24 cellular contexts compared by ENCODE assay signal in the genomic region with DNA sequence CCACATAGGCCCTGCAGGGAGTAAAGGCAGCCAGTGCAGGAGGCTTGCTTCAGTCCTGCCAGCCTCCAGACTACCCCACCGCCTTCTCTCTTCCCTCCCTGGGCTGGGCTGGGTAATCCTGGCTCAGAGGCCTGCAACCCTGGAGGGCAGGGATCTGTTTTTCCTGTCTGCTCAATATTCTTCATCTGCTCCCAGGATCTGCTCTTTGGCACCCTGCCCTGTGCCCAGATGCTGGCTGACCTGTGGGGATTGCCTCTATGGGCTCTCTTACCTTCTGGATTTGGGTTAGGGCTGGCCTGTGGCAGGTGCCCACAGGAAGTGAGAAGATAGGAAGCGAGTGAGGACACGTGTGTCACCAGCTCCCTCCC. TPM values are rescaled to one million over a fixed set of nuclear protein-coding genes. Genes with fewer than 3 reads are reported as not detected.
DNase-seq lines count a peak whose midpoint lies in the region; ATAC-seq and TF ChIP-seq lines count a peak whose summit lies in the region.
"Had no signal": no experiment of that assay in that cellular context is flagged by ENCODE, and none has a peak within 500 bp of the region (broad histone marks: within the 10 kb centered on the region; RNA-seq: fewer than 3 reads in every experiment).

No MANE protein-coding gene starts in this region.

- H3K4me3 ChIP-seq in Caco-2 (ENCODE audit: low read depth, low read length) (no peak overlapping the region), esophagus muscularis mucosa (no peak overlapping the region), gastrocnemius medialis (no peak overlapping the region)
- H3K4me3 ChIP-seq: cardiac muscle cell, SK-N-MC, transverse colon had no signal

- no peaks in the 10 kb centered on the region for H3K9me3 ChIP-seq in Caco-2
- no peaks in the 10 kb centered on the region for H3K9me3 ChIP-seq in esophagus muscularis mucosa
- H3K9me3 ChIP-seq in gastrocnemius medialis = no peaks in the 10 kb centered on the region
- H3K9me3 ChIP-seq: transverse colon had no signal

- H3K4me1 Mint-ChIP-seq in Caco-2 (ENCODE audit: low read depth, unreplicated experiment) (peaks cover 29% of the 10 kb centered on the region), mesothelial cell of epicardium (peaks cover 9% of the 10 kb centered on the region)

- H3K4me3 Mint-ChIP-seq in Caco-2 (ENCODE audit: unreplicated experiment) (no peak overlapping the region), mesothelial cell of epicardium (no peak overlapping the region)
- H3K4me3 Mint-ChIP-seq: activated naive CD8-positive, alpha-beta T cell treated with anti-CD3 and anti-CD28 coated beads, Interleukin-2, amount 10 ng/mL, durations not matched to agents 7 days and 5 days; activated T-cell treated with anti-CD3 and anti-CD28 coated beads, Interleukin-2, amount 50 U/mL, for 72 hours; CD4-positive, alpha-beta T cell; nephron had no signal

- no peaks in the 10 kb centered on the region for H3K9me3 Mint-ChIP-seq in Caco-2 (ENCODE audit: unreplicated experiment)
- H3K9me3 Mint-ChIP-seq in mesothelial cell of epicardium = no peaks in the 10 kb centered on the region
- H3K9me3 Mint-ChIP-seq: activated naive CD8-positive, alpha-beta T cell treated with anti-CD3 and anti-CD28 coated beads, Interleukin-2, amount 10 ng/mL, durations not matched to agents 7 days and 5 days; activated T-cell treated with anti-CD3 and anti-CD28 coated beads, Interleukin-2, amount 50 U/mL, for 72 hours; CD4-positive, alpha-beta T cell; nephron had no signal

- TF ChIP-seq POLR2A in esophagus muscularis mucosa (IDR thresholded peaks at IDR 0.05; ENCODE audit: low read depth) = no peak
- no peak for TF ChIP-seq POLR2A in gastrocnemius medialis (IDR thresholded peaks at IDR 0.05)

- no peaks in the 10 kb centered on the region for H3K27me3 ChIP-seq in Caco-2 (replicated peaks; ENCODE audit: control insufficient read depth, insufficient read depth, low read length)
- H3K27me3 ChIP-seq in esophagus muscularis mucosa = no peaks in the 10 kb centered on the region
- no peaks in the 10 kb centered on the region for H3K27me3 ChIP-seq in gastrocnemius medialis
- H3K27me3 ChIP-seq: cardiac muscle cell, transverse colon had no signal

- DNase-seq in Caco-2 = no peak
- peak; percentile 28 for DNase-seq in NCI-H524 treated with DMSO at 0.1 percent for 48 hours (lab: John Stamatoyannopoulos, UW)
- DNase-seq in esophagus muscularis mucosa (ENCODE audit: extremely low spot score) = no peak
- DNase-seq in gastrocnemius medialis = no peak
- DNase-seq in mesothelial cell of epicardium (ENCODE audit: low spot score in 2 of 2, unreplicated experiment in 2 of 2) = no peak
- no peak for DNase-seq in NCI-H187 (lab: John Stamatoyannopoulos, UW)
- DNase-seq in NCI-H2081 treated with DMSO at 0.1 percent for 48 hours (lab: John Stamatoyannopoulos, UW) = no peak
- DNase-seq: activated CD4-positive, CD25-positive, alpha-beta regulatory T cell treated with anti-CD3 and anti-CD28 coated beads, Interleukin-2, amount 50 U/mL, for 72 hours; activated CD8-positive, alpha-beta memory T cell treated with anti-CD3 and anti-CD28 coated beads for 24 hours; activated naive CD8-positive, alpha-beta T cell treated with anti-CD3 and anti-CD28 coated beads, Interleukin-2, amount 10 ng/mL, durations not matched to agents 7 days and 5 days; activated T-cell treated with anti-CD3 and anti-CD28 coated beads, Interleukin-2, amount 50 U/mL, for 72 hours; CD4-positive, alpha-beta T cell; DND-41; H7; KBM-7; MV-4-11; NCI-H187 treated with DMSO at 0.1 percent for 48 hours; NCI-H510A treated with DMSO at 0.1 percent for 48 hours; PC-3; transverse colon had no signal

- H3K36me3 ChIP-seq in Caco-2 (ENCODE audit: control insufficient read depth, insufficient read depth, low read length) = no peaks in the 10 kb centered on the region; the same call in 1 of the 2 replicates
- no peaks in the 10 kb centered on the region for H3K36me3 ChIP-seq in esophagus muscularis mucosa
- no peaks in the 10 kb centered on the region for H3K36me3 ChIP-seq in gastrocnemius medialis
- H3K36me3 ChIP-seq: cardiac muscle cell, transverse colon had no signal

- H3K4me1 ChIP-seq in Caco-2 (peaks cover 47% of the 10 kb centered on the region), esophagus muscularis mucosa (peaks cover 56 to 78% (median 74%) of the 10 kb centered on the region in 4 donors), gastrocnemius medialis (peaks cover 63 to 64% of the 10 kb centered on the region in 2 donors)

- POLR2A ChIA-PET in Caco-2 (lab: Charles Lee) = no interaction called here

- intact Hi-C loops in Caco-2 (cut with micrococcal nuclease; ENCODE audit: unreplicated experiment) = loop anchor here (2.0 to 5.0 kb wide), 2 partner anchors 29 to 52 kb away; no protein-coding TSS in a partner anchor
- intact Hi-C loops in esophagus muscularis mucosa (cut with DNase I) = no loop called here
- intact Hi-C loops in gastrocnemius medialis (cut with DNase I; ENCODE audit: low total_unique reads) = loop anchor here (10.0 kb wide), 1 partner anchor 325 kb away; a partner anchor contains a TSS

- no peak for ATAC-seq in gastrocnemius medialis
- no peak for ATAC-seq in HG03442 (IDR thresholded peaks at IDR 0.05; ENCODE audit: unreplicated experiment)
- ATAC-seq: activated T-cell treated with anti-CD3 and anti-CD28 coated beads, Interleukin-2, amount 50 U/mL, for 72 hours; PC-3 had no signal

- peaks cover 5% of the 10 kb centered on the region for H3K36me3 Mint-ChIP-seq in Caco-2 (ENCODE audit: insufficient read depth, unreplicated experiment)
- H3K36me3 Mint-ChIP-seq in mesothelial cell of epicardium = no peaks in the 10 kb centered on the region
- H3K36me3 Mint-ChIP-seq: activated naive CD8-positive, alpha-beta T cell treated with anti-CD3 and anti-CD28 coated beads, Interleukin-2, amount 10 ng/mL, durations not matched to agents 7 days and 5 days had no signal

- WGBS in esophagus muscularis mucosa = 87% methylated on average over 3 of the region's 3 CpGs

- peak overlapping the region; percentile 40 to 65 (median 58) for H3K27ac ChIP-seq in esophagus muscularis mucosa (replicated peaks in 1 of 4)
- H3K27ac ChIP-seq in gastrocnemius medialis = peak overlapping the region; percentile 92 to 98 (median 94)
- H3K27ac ChIP-seq: cardiac muscle cell, SK-N-MC had no signal

- BruUV-seq in Caco-2 (replicated peaks; lab: Mats Ljungman, UMichigan) = no TSS peak

- peak overlapping the region; percentile 15 for H3K27ac Mint-ChIP-seq in Caco-2 (ENCODE audit: unreplicated experiment)
- H3K27ac Mint-ChIP-seq in mesothelial cell of epicardium = no peak overlapping the region
- H3K27ac Mint-ChIP-seq: activated naive CD8-positive, alpha-beta T cell treated with anti-CD3 and anti-CD28 coated beads, Interleukin-2, amount 10 ng/mL, durations not matched to agents 7 days and 5 days; activated T-cell treated with anti-CD3 and anti-CD28 coated beads, Interleukin-2, amount 50 U/mL, for 72 hours; CD4-positive, alpha-beta T cell; nephron had no signal

- TF ChIP-seq EP300 in esophagus muscularis mucosa (IDR thresholded peaks at IDR 0.05) = no peak

- no peaks in the 10 kb centered on the region for H3K27me3 Mint-ChIP-seq in Caco-2 (ENCODE audit: insufficient read depth, unreplicated experiment)
- H3K27me3 Mint-ChIP-seq in mesothelial cell of epicardium (ENCODE audit: low read depth) = no peaks in the 10 kb centered on the region

- CTCF ChIA-PET in Caco-2 (lab: Charles Lee) = interaction anchor here (0.7 kb wide), 1 partner anchor 190 kb away, joined by 3 read pairs; no protein-coding TSS in a partner anchor

- in situ Hi-C loops in gastrocnemius medialis (cut with MboI; ENCODE audit: low sequenced_read_pairs in 4 of 4) = no loop called here

- no peak for TF ChIP-seq CTCF in Caco-2 (IDR thresholded peaks at IDR 0.05; ENCODE audit: insufficient read depth in 1 of 2, low read depth in 1 of 2, low read length in 1 of 2, severe bottlenecking in 1 of 2, unreplicated experiment in 1 of 2)
- no peak for TF ChIP-seq CTCF in esophagus muscularis mucosa (IDR thresholded peaks at IDR 0.05)
- TF ChIP-seq CTCF in gastrocnemius medialis (IDR thresholded peaks at IDR 0.05 in 4 of 5, conservative IDR thresholded peaks at IDR 0.05 in 1 of 5) = no peak
- TF ChIP-seq CTCF in mesothelial cell of epicardium (IDR thresholded peaks at IDR 0.05; ENCODE audit: unreplicated experiment) = no peak

RNA-seq across cellular contexts. Expression of a gene that starts 7.3 kb away (rescaled TPM):
- total RNA-seq in Caco-2 (2022) = not detected in 2 replicates
- 10 to 100 TPM; 29.5 to 57.0 (median 41.3) TPM for total RNA-seq in esophagus muscularis mucosa
- 10 to 100 TPM in 3 of 4 donors, 1 to 10 TPM in 1; 9.1 to 48.3 (median 12.1) TPM for total RNA-seq in gastrocnemius medialis
- 15.5 to 16.6 TPM (median 16.6 TPM) in 3 replicates for total RNA-seq in mesothelial cell of epicardium
- total RNA-seq: activated naive CD8-positive, alpha-beta T cell treated with anti-CD3 and anti-CD28 coated beads, Interleukin-2, amount 10 ng/mL, durations not matched to agents 7 days and 5 days; activated T-cell treated with anti-CD3 and anti-CD28 coated beads, Interleukin-2, amount 50 U/mL, for 72 hours; CD4-positive, alpha-beta T cell had no signal
